Comparison of ENCODE assay signal across 12 cellular contexts in genomic region chr2:69556008-69556407, GRCh38.
"Had no signal": no experiment of that assay in that cellular context is flagged by ENCODE, and none has a peak within 500 bp of the region (broad histone marks: within the 10 kb centered on the region; RNA-seq: fewer than 3 reads in every experiment).

No MANE protein-coding gene starts in this region.

- H3K27me3 ChIP-seq: neutrophil, thyroid gland had no signal

- DNase-seq: activated CD4-positive, CD25-positive, alpha-beta regulatory T cell treated with anti-CD3 and anti-CD28 coated beads, Interleukin-2, amount 50 U/mL, for 72 hours; activated gamma-delta T cell treated with Interleukin-2 at 50 U/mL for 16 hours; caudate nucleus; cortex of kidney; effector memory CD4-positive, alpha-beta T cell; erythroblast; hippocampal formation; retina; stimulated activated CD4-positive, alpha-beta T cell treated with anti-CD3 and anti-CD28 coated beads, Interleukin-15, amount 100 ng/mL, for 24 hours; stimulated activated CD4-positive, alpha-beta T cell treated with anti-CD3 and anti-CD28 coated beads, Interleukin-4, amount 100 ng/mL, for 24 hours; thyroid gland had no signal

- H3K9me3 ChIP-seq: neutrophil, thyroid gland had no signal

- H3K36me3 ChIP-seq: neutrophil, thyroid gland had no signal

- H3K4me3 ChIP-seq: thyroid gland had no signal
